2 cellular contexts compared by ENCODE assay signal in the genomic region with DNA sequence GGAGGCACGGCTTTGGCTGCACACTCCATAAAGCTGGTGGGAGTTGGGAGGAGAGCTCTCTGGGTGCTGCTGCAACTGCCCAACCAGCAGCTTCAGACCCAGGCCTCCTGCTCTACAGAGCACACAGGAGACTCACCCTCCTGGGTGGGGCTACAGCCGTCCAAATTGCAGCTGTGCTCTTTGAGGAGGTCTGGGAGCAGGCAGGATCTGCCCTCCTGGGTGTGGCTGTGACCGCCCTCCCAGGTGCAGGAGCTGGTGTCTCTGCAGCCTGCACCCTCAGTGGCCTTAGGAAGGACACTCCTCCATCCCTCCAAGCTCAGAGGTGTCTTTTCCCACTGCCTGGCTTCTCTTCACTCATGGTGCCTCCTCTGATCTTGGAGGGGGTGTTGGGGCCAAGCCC.
TF ChIP-seq lines count a peak whose summit lies in the region.

No MANE protein-coding gene starts in this region.

TF ChIP-seq in HEK293, 187 proteins besides CTCF, POLR2A, EP300 and RAD21:
- TF ChIP-seq KLF16 (tag by site-specific recombination; IDR thresholded peaks at IDR 0.05) = no peak
- no peak for TF ChIP-seq GLI2 (tag by site-specific recombination; IDR thresholded peaks at IDR 0.05; ENCODE audit: borderline replicate concordance, low read depth)
- peak; percentile 55; the same call in 1 of the 2 replicates for TF ChIP-seq KLF1 (tag by site-specific recombination; IDR thresholded peaks at IDR 0.05)
- TF ChIP-seq ZNF768 (tag by site-specific recombination; IDR thresholded peaks at IDR 0.05) = no peak
- TF ChIP-seq, protein P1, sequence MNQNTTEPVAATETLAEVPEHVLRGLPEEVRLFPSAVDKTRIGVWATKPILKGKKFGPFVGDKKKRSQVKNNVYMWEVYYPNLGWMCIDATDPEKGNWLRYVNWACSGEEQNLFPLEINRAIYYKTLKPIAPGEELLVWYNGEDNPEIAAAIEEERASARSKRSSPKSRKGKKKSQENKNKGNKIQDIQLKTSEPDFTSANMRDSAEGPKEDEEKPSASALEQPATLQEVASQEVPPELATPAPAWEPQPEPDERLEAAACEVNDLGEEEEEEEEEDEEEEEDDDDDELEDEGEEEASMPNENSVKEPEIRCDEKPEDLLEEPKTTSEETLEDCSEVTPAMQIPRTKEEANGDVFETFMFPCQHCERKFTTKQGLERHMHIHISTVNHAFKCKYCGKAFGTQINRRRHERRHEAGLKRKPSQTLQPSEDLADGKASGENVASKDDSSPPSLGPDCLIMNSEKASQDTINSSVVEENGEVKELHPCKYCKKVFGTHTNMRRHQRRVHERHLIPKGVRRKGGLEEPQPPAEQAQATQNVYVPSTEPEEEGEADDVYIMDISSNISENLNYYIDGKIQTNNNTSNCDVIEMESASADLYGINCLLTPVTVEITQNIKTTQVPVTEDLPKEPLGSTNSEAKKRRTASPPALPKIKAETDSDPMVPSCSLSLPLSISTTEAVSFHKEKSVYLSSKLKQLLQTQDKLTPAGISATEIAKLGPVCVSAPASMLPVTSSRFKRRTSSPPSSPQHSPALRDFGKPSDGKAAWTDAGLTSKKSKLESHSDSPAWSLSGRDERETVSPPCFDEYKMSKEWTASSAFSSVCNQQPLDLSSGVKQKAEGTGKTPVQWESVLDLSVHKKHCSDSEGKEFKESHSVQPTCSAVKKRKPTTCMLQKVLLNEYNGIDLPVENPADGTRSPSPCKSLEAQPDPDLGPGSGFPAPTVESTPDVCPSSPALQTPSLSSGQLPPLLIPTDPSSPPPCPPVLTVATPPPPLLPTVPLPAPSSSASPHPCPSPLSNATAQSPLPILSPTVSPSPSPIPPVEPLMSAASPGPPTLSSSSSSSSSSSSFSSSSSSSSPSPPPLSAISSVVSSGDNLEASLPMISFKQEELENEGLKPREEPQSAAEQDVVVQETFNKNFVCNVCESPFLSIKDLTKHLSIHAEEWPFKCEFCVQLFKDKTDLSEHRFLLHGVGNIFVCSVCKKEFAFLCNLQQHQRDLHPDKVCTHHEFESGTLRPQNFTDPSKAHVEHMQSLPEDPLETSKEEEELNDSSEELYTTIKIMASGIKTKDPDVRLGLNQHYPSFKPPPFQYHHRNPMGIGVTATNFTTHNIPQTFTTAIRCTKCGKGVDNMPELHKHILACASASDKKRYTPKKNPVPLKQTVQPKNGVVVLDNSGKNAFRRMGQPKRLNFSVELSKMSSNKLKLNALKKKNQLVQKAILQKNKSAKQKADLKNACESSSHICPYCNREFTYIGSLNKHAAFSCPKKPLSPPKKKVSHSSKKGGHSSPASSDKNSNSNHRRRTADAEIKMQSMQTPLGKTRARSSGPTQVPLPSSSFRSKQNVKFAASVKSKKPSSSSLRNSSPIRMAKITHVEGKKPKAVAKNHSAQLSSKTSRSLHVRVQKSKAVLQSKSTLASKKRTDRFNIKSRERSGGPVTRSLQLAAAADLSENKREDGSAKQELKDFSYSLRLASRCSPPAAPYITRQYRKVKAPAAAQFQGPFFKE (tag by site-specific recombination; IDR thresholded peaks at IDR 0.05; ENCODE audit: borderline replicate concordance) = no peak

TF ChIP-seq in K562, 482 proteins besides CTCF, POLR2A, EP300 and RAD21:
- TF ChIP-seq, protein P2, sequence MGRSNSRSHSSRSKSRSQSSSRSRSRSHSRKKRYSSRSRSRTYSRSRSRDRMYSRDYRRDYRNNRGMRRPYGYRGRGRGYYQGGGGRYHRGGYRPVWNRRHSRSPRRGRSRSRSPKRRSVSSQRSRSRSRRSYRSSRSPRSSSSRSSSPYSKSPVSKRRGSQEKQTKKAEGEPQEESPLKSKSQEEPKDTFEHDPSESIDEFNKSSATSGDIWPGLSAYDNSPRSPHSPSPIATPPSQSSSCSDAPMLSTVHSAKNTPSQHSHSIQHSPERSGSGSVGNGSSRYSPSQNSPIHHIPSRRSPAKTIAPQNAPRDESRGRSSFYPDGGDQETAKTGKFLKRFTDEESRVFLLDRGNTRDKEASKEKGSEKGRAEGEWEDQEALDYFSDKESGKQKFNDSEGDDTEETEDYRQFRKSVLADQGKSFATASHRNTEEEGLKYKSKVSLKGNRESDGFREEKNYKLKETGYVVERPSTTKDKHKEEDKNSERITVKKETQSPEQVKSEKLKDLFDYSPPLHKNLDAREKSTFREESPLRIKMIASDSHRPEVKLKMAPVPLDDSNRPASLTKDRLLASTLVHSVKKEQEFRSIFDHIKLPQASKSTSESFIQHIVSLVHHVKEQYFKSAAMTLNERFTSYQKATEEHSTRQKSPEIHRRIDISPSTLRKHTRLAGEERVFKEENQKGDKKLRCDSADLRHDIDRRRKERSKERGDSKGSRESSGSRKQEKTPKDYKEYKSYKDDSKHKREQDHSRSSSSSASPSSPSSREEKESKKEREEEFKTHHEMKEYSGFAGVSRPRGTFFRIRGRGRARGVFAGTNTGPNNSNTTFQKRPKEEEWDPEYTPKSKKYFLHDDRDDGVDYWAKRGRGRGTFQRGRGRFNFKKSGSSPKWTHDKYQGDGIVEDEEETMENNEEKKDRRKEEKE (IDR thresholded peaks at IDR 0.05; ENCODE audit: borderline replicate concordance in 1 of 2, control insufficient read depth in 1 of 2, low read depth in 2 of 2, low read length in 1 of 2) = no peak
- no peak for TF ChIP-seq ZNF668 (CRISPR knock-in tag; IDR thresholded peaks at IDR 0.05)
TF ChIP-seq in K562: peak in this region for 0.
